In genomic region chr7:51219261-51219988, GRCh38 we compare ENCODE assay signal across 21 cellular contexts.
"Had no signal": no experiment of that assay in that cellular context is flagged by ENCODE, and none has a peak within 500 bp of the region (broad histone marks: within the 10 kb centered on the region; RNA-seq: fewer than 3 reads in every experiment).

No MANE protein-coding gene starts in this region.

- H3K4me1 ChIP-seq: tibial nerve had no signal

- H3K4me3 ChIP-seq: hepatocyte, tibial nerve had no signal

- ATAC-seq: activated CD8-positive, alpha-beta T cell treated with anti-CD3 and anti-CD28 coated beads, Interleukin-2, amount 10 ng/mL, durations not matched to agents 7 days and 5 days; esophagus mucosa; stimulated activated naive CD8-positive, alpha-beta T cell treated with anti-CD3 and anti-CD28 coated beads, Interleukin-15, amount 100 ng/mL, for 72 hours had no signal

- H3K27me3 Mint-ChIP-seq: activated naive CD8-positive, alpha-beta T cell treated with anti-CD3 and anti-CD28 coated beads for 36 hours; memory B cell; stimulated activated naive CD8-positive, alpha-beta T cell treated with anti-CD3 and anti-CD28 coated beads, Interleukin-15, amount 100 ng/mL, for 72 hours had no signal

- H3K27ac ChIP-seq: hepatocyte, tibial nerve, VCaP had no signal

- H2AFZ ChIP-seq: hepatocyte had no signal

- H3K36me3 Mint-ChIP-seq: activated naive CD8-positive, alpha-beta T cell treated with anti-CD3 and anti-CD28 coated beads for 36 hours; immature natural killer cell; memory B cell had no signal

- H3K9me3 ChIP-seq: tibial nerve had no signal

- H3K9me3 Mint-ChIP-seq: activated naive CD8-positive, alpha-beta T cell treated with anti-CD3 and anti-CD28 coated beads for 36 hours; immature natural killer cell; memory B cell; nephron; stimulated activated naive CD8-positive, alpha-beta T cell treated with anti-CD3 and anti-CD28 coated beads, Interleukin-15, amount 100 ng/mL, for 72 hours had no signal

- H3K36me3 ChIP-seq: tibial nerve had no signal

- H3K4me1 Mint-ChIP-seq: activated naive CD8-positive, alpha-beta T cell treated with anti-CD3 and anti-CD28 coated beads for 36 hours; memory B cell; stimulated activated naive CD8-positive, alpha-beta T cell treated with anti-CD3 and anti-CD28 coated beads, Interleukin-15, amount 100 ng/mL, for 72 hours had no signal

- H3K4me3 Mint-ChIP-seq: activated CD8-positive, alpha-beta T cell treated with anti-CD3 and anti-CD28 coated beads, Interleukin-2, amount 10 ng/mL, durations not matched to agents 7 days and 5 days; activated naive CD8-positive, alpha-beta T cell treated with anti-CD3 and anti-CD28 coated beads for 36 hours; immature natural killer cell; memory B cell; nephron; stimulated activated naive CD8-positive, alpha-beta T cell treated with anti-CD3 and anti-CD28 coated beads, Interleukin-15, amount 100 ng/mL, for 72 hours had no signal

- H3K27me3 ChIP-seq: hepatocyte, tibial nerve had no signal

- H3K4me2 ChIP-seq: hepatocyte had no signal

- H3K27ac Mint-ChIP-seq: activated CD8-positive, alpha-beta T cell treated with anti-CD3 and anti-CD28 coated beads, Interleukin-2, amount 10 ng/mL, durations not matched to agents 7 days and 5 days; activated naive CD8-positive, alpha-beta T cell treated with anti-CD3 and anti-CD28 coated beads for 36 hours; immature natural killer cell; memory B cell; nephron; stimulated activated naive CD8-positive, alpha-beta T cell treated with anti-CD3 and anti-CD28 coated beads, Interleukin-15, amount 100 ng/mL, for 72 hours had no signal

- DNase-seq: activated CD4-positive, alpha-beta T cell treated with anti-CD3 and anti-CD28 coated beads for 1 hour; activated CD4-positive, alpha-beta T cell treated with anti-CD3 and anti-CD28 coated beads, Interleukin-2, amount 50 U/mL, for 1 hour; activated CD8-positive, alpha-beta T cell treated with anti-CD3 and anti-CD28 coated beads, Interleukin-2, amount 10 ng/mL, durations not matched to agents 7 days and 5 days; activated naive CD4-positive, alpha-beta T cell treated with Interleukin-2 at 50 U/mL for 16 hours; activated naive CD8-positive, alpha-beta T cell treated with anti-CD3 and anti-CD28 coated beads for 36 hours; activated T-cell treated with anti-CD3 and anti-CD28 coated beads, Interleukin-2, amount 50 U/mL, for 48 hours; central memory CD4-positive, alpha-beta T cell; dermis blood vessel endothelial cell; effector CD8-positive, alpha-beta T cell; glutamatergic neuron; immature natural killer cell; kidney glomerular epithelial cell; nucleus accumbens; stimulated activated CD4-positive, alpha-beta T cell treated with anti-CD3 and anti-CD28 coated beads, Interleukin-4, amount 100 ng/mL, for 24 hours; stimulated activated naive CD8-positive, alpha-beta T cell treated with anti-CD3 and anti-CD28 coated beads, Interleukin-15, amount 100 ng/mL, for 72 hours had no signal
